ENCODE assay signal across 15 cellular contexts in genomic region chr14:101449114-101449513, GRCh38.
DNase-seq lines count a peak whose midpoint lies in the region; TF ChIP-seq lines count a peak whose summit lies in the region.
"Had no signal": no experiment of that assay in that cellular context is flagged by ENCODE, and none has a peak within 500 bp of the region (broad histone marks: within the 10 kb centered on the region; RNA-seq: fewer than 3 reads in every experiment).

No MANE protein-coding gene starts in this region.

- no peak overlapping the region for H3K27ac ChIP-seq in RWPE1
- H3K27ac ChIP-seq: Peyer's patch had no signal

- TF ChIP-seq CTCF in RWPE1 (conservative IDR thresholded peaks at IDR 0.05; ENCODE audit: low read depth) = no peak

- CTCF ChIA-PET in RWPE1 (lab: Yijun Ruan, JAX) = no interaction called here

- in situ Hi-C loops in G401 (cut with HindIII; ENCODE audit: low sequenced_read_pairs) = no loop called here

- POLR2A ChIA-PET in RWPE1 (lab: Yijun Ruan, JAX; ENCODE audit: low non-redundant PET) = no interaction called here

- DNase-seq in NCI-H82 (lab: John Stamatoyannopoulos, UW) (peak; percentile 39), NCI-H82 treated with DMSO at 0.1 percent for 48 hours (lab: John Stamatoyannopoulos, UW; ENCODE audit: unreplicated experiment) (no peak), G401 (ENCODE audit: low spot score) (peak; percentile 29), NCI-H69 (lab: John Stamatoyannopoulos, UW) (peak; percentile 28), mesenteric fat pad (ENCODE audit: low spot score) (peak; percentile 69), RWPE1 (ENCODE audit: low spot score) (no peak), NCI-H1105 treated with DMSO at 0.1 percent for 48 hours (lab: John Stamatoyannopoulos, UW) (no peak)
- no peak for DNase-seq in stimulated activated CD4-positive, alpha-beta T cell treated with anti-CD3 and anti-CD28 coated beads, Interleukin-12 subunit alpha, Interleukin-12 subunit beta, amount 100 ng/mL, for 4 hours
- DNase-seq: Caco-2, H9, Karpas-422, MM.1S, NCI-H146, NCI-H526, Peyer's patch had no signal

Comparison
In these comparisons a context has a peak if more than half of its experiments do, and no peak if none do; other contexts are left out.
1. DNase-seq: peak in NCI-H82 (single experiment), G401 (single experiment), NCI-H69 (single experiment) and mesenteric fat pad (single experiment); none in NCI-H82 treated with DMSO at 0.1 percent for 48 hours (single experiment), RWPE1 (single experiment), stimulated activated CD4-positive, alpha-beta T cell treated with anti-CD3 and anti-CD28 coated beads, Interleukin-12 subunit alpha, Interleukin-12 subunit beta, amount 100 ng/mL, for 4 hours (single experiment) and NCI-H1105 treated with DMSO at 0.1 percent for 48 hours (single experiment).